Comparison of ENCODE assay signal across 2 cellular contexts in the genomic region with DNA sequence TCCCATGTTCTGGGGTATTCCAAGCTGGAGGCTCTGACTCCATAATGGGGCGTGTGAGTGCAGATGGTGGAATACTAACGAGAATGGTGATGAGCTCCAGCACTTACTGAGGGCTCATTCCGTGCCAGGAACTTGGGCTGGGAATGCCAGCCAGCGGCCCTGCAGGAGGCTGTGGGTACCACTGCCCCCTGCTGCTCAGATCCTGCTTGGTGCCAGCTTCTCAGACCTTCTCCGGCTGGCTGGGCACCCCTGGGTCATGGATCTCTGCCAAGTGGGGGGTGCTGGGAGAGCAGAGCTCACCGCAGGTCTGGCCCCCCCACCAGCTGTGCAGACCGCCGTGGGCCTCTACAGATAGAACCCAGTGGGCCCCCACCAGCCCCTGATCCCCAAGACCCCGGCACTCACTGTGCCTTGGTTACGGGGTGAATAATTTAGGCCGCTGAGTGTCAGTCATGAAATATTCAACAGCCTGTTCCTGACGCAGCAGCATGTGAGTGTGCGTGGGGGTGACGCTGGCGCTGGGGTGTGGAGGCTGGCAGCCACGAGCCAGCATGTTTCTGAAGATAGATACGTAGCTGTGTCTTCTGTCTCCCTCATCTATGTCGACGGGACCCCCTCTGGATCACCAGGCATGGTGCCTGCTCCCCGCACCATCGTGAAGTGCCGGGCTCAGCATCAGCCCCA. TPM values are rescaled to one million over a fixed set of nuclear protein-coding genes. Genes with fewer than 3 reads are reported as not detected.
DNase-seq lines count a peak whose midpoint lies in the region; TF ChIP-seq lines count a peak whose summit lies in the region.

No MANE protein-coding gene starts in this region.

- peak; percentile 58 for DNase-seq in epithelial cell of proximal tubule (ENCODE audit: low read depth)

- TF ChIP-seq CTCF in GM12872 (IDR thresholded peaks at IDR 0.05; ENCODE audit: insufficient read depth, low read depth, low read length) = peak; percentile 33; the same call in 1 of the 3 replicates
- peak; percentile 75 for TF ChIP-seq CTCF in epithelial cell of proximal tubule (conservative IDR thresholded peaks at IDR 0.05; ENCODE audit: low read depth, low read length)

- H3K4me3 ChIP-seq in epithelial cell of proximal tubule (ENCODE audit: low read depth, low read length) = peak overlapping the region; percentile 18

RNA-seq across cellular contexts. Expression of a gene that starts 12.6 kb away (rescaled TPM):
- not detected in 2 replicates for total RNA-seq in epithelial cell of proximal tubule

RNA-seq across cellular contexts. Expression of a gene that starts 17.4 kb away (rescaled TPM):
- 3.0 and 6.2 TPM in 2 replicates for total RNA-seq in epithelial cell of proximal tubule

RNA-seq across cellular contexts. Expression of a gene that starts 28.8 kb away (rescaled TPM):
- 9.6 and 30.4 TPM in 2 replicates for total RNA-seq in epithelial cell of proximal tubule

RNA-seq across cellular contexts. Expression of a gene that starts 43.6 kb away (rescaled TPM):
- total RNA-seq in epithelial cell of proximal tubule = 80.3 and 82.0 TPM in 2 replicates

RNA-seq across cellular contexts. Expression of a gene that starts 54.3 kb away (rescaled TPM):
- 17.4 and 23.3 TPM in 2 replicates for total RNA-seq in epithelial cell of proximal tubule
